Comparison of ENCODE assay signal across 11 cellular contexts in genomic region chr16:69917739-69918138, GRCh38. TPM values are rescaled to one million over a fixed set of nuclear protein-coding genes. Genes with fewer than 3 reads are reported as not detected.
DNase-seq lines count a peak whose midpoint lies in the region; ATAC-seq, FAIRE-seq and TF ChIP-seq lines count a peak whose summit lies in the region.
"Had no signal": no experiment of that assay in that cellular context is flagged by ENCODE, and none has a peak within 500 bp of the region (broad histone marks: within the 10 kb centered on the region; RNA-seq: fewer than 3 reads in every experiment).

No MANE protein-coding gene starts in this region.

- ATAC-seq in SK-N-SH treated with all-trans-retinoic acid at 6 μM for 48 hours: peak; percentile 99
- no peak for ATAC-seq in GM21360 (IDR thresholded peaks at IDR 0.05; ENCODE audit: unreplicated experiment)

- peaks cover 6 to 22% of the 10 kb centered on the region in 2 donors for H3K36me3 ChIP-seq in small intestine (ENCODE audit: control insufficient read depth in 2 of 2, insufficient read depth in 2 of 2, low read length in 2 of 2)

- no peaks in the 10 kb centered on the region for H3K4me1 ChIP-seq in small intestine (ENCODE audit: control insufficient read depth in 2 of 2, insufficient read depth in 1 of 2, low read depth in 1 of 2, low read length in 1 of 2)

- FAIRE-seq in small intestine (lab: Jason Lieb, UNC): no peak

- TF ChIP-seq CTCF in foreskin fibroblast (IDR thresholded peaks at IDR 0.05; ENCODE audit: low read depth, low read length) (no peak), osteocyte (IDR thresholded peaks at IDR 0.05) (no peak)

- peaks cover 39% of the 10 kb centered on the region for H3K4me1 Mint-ChIP-seq in osteocyte (ENCODE audit: unreplicated experiment)

- H3K9me3 Mint-ChIP-seq in osteocyte (ENCODE audit: unreplicated experiment): no peaks in the 10 kb centered on the region

- no peaks in the 10 kb centered on the region for H3K9me3 ChIP-seq in small intestine (ENCODE audit: control insufficient read depth, low read depth)

- peaks cover 1% of the 10 kb centered on the region for H3K36me3 Mint-ChIP-seq in osteocyte (ENCODE audit: unreplicated experiment)

- no peaks in the 10 kb centered on the region for H3K27me3 Mint-ChIP-seq in osteocyte (ENCODE audit: unreplicated experiment)

- 73 to 90% (median 80%) methylated on average over 20 of the region's 20 CpGs for WGBS in small intestine, 3 donors

- H3K27ac Mint-ChIP-seq in osteocyte (ENCODE audit: unreplicated experiment): peak overlapping the region; percentile 92

- H3K27ac ChIP-seq in small intestine (ENCODE audit: low read depth in 1 of 2, low read length in 1 of 2): no peak overlapping the region

- peak overlapping the region; percentile 63 for H3K4me3 Mint-ChIP-seq in osteocyte (ENCODE audit: unreplicated experiment)

- peak overlapping the region in 1 of 2 donors; percentile 36 for H3K4me3 ChIP-seq in foreskin fibroblast (ENCODE audit: low read depth in 1 of 2, low read length in 2 of 2)
- no peak overlapping the region for H3K4me3 ChIP-seq in small intestine (ENCODE audit: low read depth in 1 of 2, low read length in 2 of 2)

- no peaks in the 10 kb centered on the region for H3K27me3 ChIP-seq in small intestine (ENCODE audit: control insufficient read depth in 2 of 2, insufficient read depth in 2 of 2, low read length in 2 of 2)

- peak; percentile 26 for DNase-seq in COLO829 (ENCODE audit: low spot score)
- DNase-seq in foreskin fibroblast: peak; percentile 88 to 93
- no peak for DNase-seq in osteocyte (ENCODE audit: extremely low spot score, unreplicated experiment)
- no peak for DNase-seq in NCI-H187 treated with DMSO at 0.1 percent for 48 hours (lab: John Stamatoyannopoulos, UW)
- DNase-seq in Kasumi-1 (lab: John Stamatoyannopoulos, UW): no peak
- no peak for DNase-seq in small intestine
- DNase-seq: central memory CD4-positive, alpha-beta T cell; GDM1; stimulated activated CD4-positive, alpha-beta T cell treated with anti-CD3 and anti-CD28 coated beads, Interleukin-12 subunit alpha, Interleukin-12 subunit beta, amount 100 ng/mL, for 4 hours had no signal

TF ChIP-seq in SK-N-SH treated with all-trans-retinoic acid at 6 μM for 48 hours, 23 proteins besides CTCF, POLR2A, EP300 and RAD21:
- peak; percentile 70; the same call in 1 of the 2 replicates for TF ChIP-seq CSDC2 (CRISPR knock-in tag; IDR thresholded peaks at IDR 0.05)
- TF ChIP-seq ZFP3 (CRISPR knock-in tag; IDR thresholded peaks at IDR 0.05): 0 out of 2 replicates have a peak, but pooled peaks have one; percentile 15
- no peak for TF ChIP-seq SNAI2 (CRISPR knock-in tag; IDR thresholded peaks at IDR 0.05)

RNA-seq across cellular contexts. Expression of gene CLEC18A, which starts 33.4 kb away (rescaled TPM):
- 1.1 and 1.2 TPM in 2 replicates for total RNA-seq in osteocyte
- polyA plus RNA-seq in small intestine: 1 to 10 TPM; 1.6 to 8.1 (median 4.2) TPM

Comparison
In these comparisons a context has a peak if more than half of its experiments do, and no peak if none do; other contexts are left out.
1. DNase-seq: peak in COLO829 (single experiment) and foreskin fibroblast (2 of 2); none in osteocyte (single experiment), NCI-H187 treated with DMSO at 0.1 percent for 48 hours (single experiment), Kasumi-1 (0 of 2) and small intestine (single experiment).